In genomic region chr16:22001591-22001990, GRCh38 we compare ENCODE assay signal across 12 cellular contexts. TPM values are rescaled to one million over a fixed set of nuclear protein-coding genes. Genes with fewer than 3 reads are reported as not detected.
DNase-seq lines count a peak whose midpoint lies in the region; ATAC-seq and TF ChIP-seq lines count a peak whose summit lies in the region.
"Had no signal": no experiment of that assay in that cellular context is flagged by ENCODE, and none has a peak within 500 bp of the region (broad histone marks: within the 10 kb centered on the region; RNA-seq: fewer than 3 reads in every experiment).

No MANE protein-coding gene starts in this region.

- H3K27me3 ChIP-seq in left ventricle myocardium inferior (ENCODE audit: low read depth) (no peaks in the 10 kb centered on the region), H7 (ENCODE audit: control insufficient read depth, insufficient read depth, low read length) (peaks cover 6% of the 10 kb centered on the region)
- H3K27me3 ChIP-seq: gastrocnemius medialis, upper lobe of left lung had no signal

- H3K36me3 ChIP-seq in left ventricle myocardium inferior: no peaks in the 10 kb centered on the region
- no peaks in the 10 kb centered on the region for H3K36me3 ChIP-seq in H7 (replicated peaks; ENCODE audit: control insufficient read depth, insufficient read depth, low read length)
- H3K36me3 ChIP-seq: gastrocnemius medialis, upper lobe of left lung had no signal

- H3K4me3 ChIP-seq in left ventricle myocardium inferior: no peak overlapping the region
- no peak overlapping the region for H3K4me3 ChIP-seq in astrocyte of the spinal cord (ENCODE audit: low read depth, low read length)
- no peak overlapping the region for H3K4me3 ChIP-seq in H7 (ENCODE audit: insufficient read depth, low read depth, low read length)
- H3K4me3 ChIP-seq: upper lobe of left lung had no signal

- no peak for TF ChIP-seq CTCF in left ventricle myocardium inferior (IDR thresholded peaks at IDR 0.05; ENCODE audit: borderline replicate concordance)
- TF ChIP-seq CTCF in astrocyte of the spinal cord (IDR thresholded peaks at IDR 0.05; ENCODE audit: low read depth, low read length): no peak

- intact Hi-C loops in left ventricle myocardium superior (cut with micrococcal nuclease): loop anchor here (5.0 to 10.0 kb wide), 3 partner anchors 76 to 293 kb away; partner anchors contain the start of gene POLR3E
- intact Hi-C loops in left ventricle myocardium inferior (cut with micrococcal nuclease): loop anchor here (5.0 kb wide), 2 partner anchors 76 to 186 kb away; no protein-coding TSS in a partner anchor

- peak; percentile 27 for ATAC-seq in left ventricle myocardium superior
- ATAC-seq in GM21390 (IDR thresholded peaks at IDR 0.05; ENCODE audit: unreplicated experiment): no peak

- in situ Hi-C loops in astrocyte of the spinal cord (cut with HindIII; ENCODE audit: low sequenced_read_pairs): no loop called here

- no peak overlapping the region for H3K27ac ChIP-seq in left ventricle myocardium inferior (replicated peaks)
- H3K27ac ChIP-seq: gastrocnemius medialis, upper lobe of left lung had no signal

- DNase-seq in left ventricle myocardium superior (no peak), left ventricle myocardium inferior (no peak), astrocyte of the spinal cord (ENCODE audit: low read depth, low spot score) (peak; percentile 17), iris pigment epithelial cell (ENCODE audit: low read depth) (peak; percentile 52), ecto neural progenitor cell (ENCODE audit: low spot score) (no peak), MV-4-11 (lab: John Stamatoyannopoulos, UW) (no peak), H7 (no peak)
- DNase-seq: DMS79 treated with DMSO at 0.1 percent for 48 hours had no signal

- no peaks in the 10 kb centered on the region for H3K9me3 ChIP-seq in left ventricle myocardium inferior (replicated peaks)
- H3K9me3 ChIP-seq: gastrocnemius medialis, upper lobe of left lung had no signal

- H3K4me1 ChIP-seq in left ventricle myocardium inferior: peaks cover 19% of the 10 kb centered on the region

RNA-seq across cellular contexts. Expression of gene PDZD9, which starts 0.7 kb away (rescaled TPM):
- total RNA-seq in left ventricle myocardium superior: not detected
- not detected for total RNA-seq in left ventricle myocardium inferior
- total RNA-seq in H7 (2014; rRNA removed; shearing (Covaris generic)): not detected in 2 replicates
- total RNA-seq: gastrocnemius medialis, neural crest cell, upper lobe of left lung had no signal

RNA-seq across cellular contexts. Expression of gene MOSMO, which starts 6.3 kb away (rescaled TPM):
- total RNA-seq in left ventricle myocardium superior (11.3 TPM), left ventricle myocardium inferior (12.1 TPM)
- total RNA-seq in H7 (2014; rRNA removed; shearing (Covaris generic)): 7.2 and 11.8 TPM in 2 replicates

RNA-seq across cellular contexts. Expression of gene UQCRC2, which starts 48.4 kb away (rescaled TPM):
- total RNA-seq in left ventricle myocardium superior (1,065 TPM), left ventricle myocardium inferior (964 TPM)
- 224 and 231 TPM in 2 replicates for total RNA-seq in H7 (2014; rRNA removed; shearing (Covaris generic))

Comparison
In these comparisons a context has a peak if more than half of its experiments do, and no peak if none do; other contexts are left out.
1. DNase-seq: peak in astrocyte of the spinal cord (single experiment) and iris pigment epithelial cell (single experiment); none in left ventricle myocardium superior (single experiment), left ventricle myocardium inferior (single experiment), ecto neural progenitor cell (single experiment), MV-4-11 (single experiment) and H7 (single experiment).